Comparison of ENCODE assay signal across 8 cellular contexts in the genomic region with DNA sequence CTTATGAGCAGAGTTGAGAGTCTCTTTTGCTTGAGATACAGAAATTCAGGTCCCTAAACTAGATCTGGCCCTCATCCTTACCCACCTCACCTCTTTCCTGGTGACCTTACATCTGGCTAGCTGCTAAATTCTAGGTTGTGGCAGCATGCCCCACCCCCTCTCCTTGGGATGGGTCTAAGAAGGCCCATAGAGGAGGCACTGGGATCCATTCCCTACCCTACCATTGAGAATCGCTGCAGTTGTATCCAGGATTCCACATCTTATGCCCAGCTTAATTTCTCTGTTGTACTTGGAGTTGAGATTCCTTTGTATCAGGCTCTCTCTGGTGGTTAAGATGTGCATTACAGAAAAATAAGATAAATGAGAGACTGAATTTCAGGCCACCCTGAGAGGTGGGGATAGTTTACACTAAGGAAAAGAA. TPM values are rescaled to one million over a fixed set of nuclear protein-coding genes. Genes with fewer than 3 reads are reported as not detected.
DNase-seq lines count a peak whose midpoint lies in the region; ATAC-seq and TF ChIP-seq lines count a peak whose summit lies in the region.

No MANE protein-coding gene starts in this region.

- DNase-seq in Daoy (ENCODE audit: low read depth) (peak; percentile 36), SJCRH30 (peak; percentile 44 to 86), endothelial cell (ENCODE audit: low spot score) (no peak), middle frontal gyrus (ENCODE audit: extremely low spot score, low spot score) (peak; percentile 56)
- DNase-seq in Jurkat, Clone E6-1 (ENCODE audit: low read depth, low spot score), result peak; percentile 51
- DNase-seq in effector memory CD4-positive, alpha-beta T cell, result no peak

- TF ChIP-seq CTCF in endothelial cell (IDR thresholded peaks at IDR 0.05; ENCODE audit: unreplicated experiment), result peak; percentile 77

- H3K27me3 ChIP-seq in SJCRH30, result no peaks in the 10 kb centered on the region
- no peaks in the 10 kb centered on the region for H3K27me3 ChIP-seq in effector memory CD4-positive, alpha-beta T cell (replicated peaks; ENCODE audit: control insufficient read depth, insufficient read depth, low read length, poor library complexity, severe bottlenecking)

- H3K4me1 ChIP-seq in SJCRH30, result peaks cover 24% of the 10 kb centered on the region
- H3K4me1 ChIP-seq in effector memory CD4-positive, alpha-beta T cell (ENCODE audit: control insufficient read depth, insufficient read depth, low read length, poor library complexity, severe bottlenecking), result peaks cover 4% of the 10 kb centered on the region

- peak overlapping the region; percentile 36 for H3K27ac ChIP-seq in SJCRH30
- H3K27ac ChIP-seq in effector memory CD4-positive, alpha-beta T cell (ENCODE audit: insufficient read depth, low read length, poor library complexity, severe bottlenecking), result no peak overlapping the region

- no peak overlapping the region for H3K4me3 ChIP-seq in Jurkat, Clone E6-1 (ENCODE audit: low read length)
- H3K4me3 ChIP-seq in SJCRH30, result no peak overlapping the region
- no peak overlapping the region for H3K4me3 ChIP-seq in effector memory CD4-positive, alpha-beta T cell (ENCODE audit: insufficient read depth, low read depth, low read length, poor library complexity, severe bottlenecking)

- ATAC-seq in HG02938 (IDR thresholded peaks at IDR 0.05; ENCODE audit: unreplicated experiment), result no peak
- no peak for ATAC-seq in HG02870 (IDR thresholded peaks at IDR 0.05; ENCODE audit: unreplicated experiment)

- H3K27ac Mint-ChIP-seq in endothelial cell (ENCODE audit: unreplicated experiment), result peak overlapping the region; percentile 79

- H3K4me3 Mint-ChIP-seq in endothelial cell (ENCODE audit: unreplicated experiment), result no peak overlapping the region

- peaks cover 34% of the 10 kb centered on the region for H3K36me3 Mint-ChIP-seq in endothelial cell (ENCODE audit: low read depth, unreplicated experiment)

- H3K4me1 Mint-ChIP-seq in endothelial cell (ENCODE audit: unreplicated experiment), result peaks cover 37% of the 10 kb centered on the region

- peaks cover 26% of the 10 kb centered on the region for H3K36me3 ChIP-seq in SJCRH30
- peaks cover 27% of the 10 kb centered on the region for H3K36me3 ChIP-seq in effector memory CD4-positive, alpha-beta T cell (ENCODE audit: control insufficient read depth, insufficient read depth, low read length)

- H3K9me3 ChIP-seq in SJCRH30 (replicated peaks), result no peaks in the 10 kb centered on the region
- no peaks in the 10 kb centered on the region for H3K9me3 ChIP-seq in effector memory CD4-positive, alpha-beta T cell (ENCODE audit: control insufficient read depth, low read length)

- peaks cover 5% of the 10 kb centered on the region for H3K27me3 Mint-ChIP-seq in endothelial cell (ENCODE audit: unreplicated experiment)

- H3K9me3 Mint-ChIP-seq in endothelial cell (ENCODE audit: unreplicated experiment), result no peaks in the 10 kb centered on the region

RNA-seq across cellular contexts. Expression of gene TMEM39B, which starts 9.5 kb away (rescaled TPM):
- total RNA-seq in Daoy (2014; rRNA removed; shearing (Covaris generic)), result 4.3 and 4.5 TPM in 2 replicates
- 43.0 TPM for polyA plus RNA-seq in Jurkat, Clone E6-1 (2012; ENCODE audit: insufficient read depth, insufficient read length)
- 11.1 and 11.6 TPM in 2 replicates for total RNA-seq in SJCRH30 (2014; rRNA removed; shearing (Covaris generic))
- total RNA-seq in endothelial cell (ENCODE audit: unreplicated experiment), result 26.9 TPM

RNA-seq across cellular contexts. Expression of gene KPNA6, which starts 44.6 kb away (rescaled TPM):
- 44.2 and 45.8 TPM in 2 replicates for total RNA-seq in Daoy (2014; rRNA removed; shearing (Covaris generic))
- 14.8 TPM for polyA plus RNA-seq in Jurkat, Clone E6-1 (2012; ENCODE audit: insufficient read depth, insufficient read length)
- total RNA-seq in SJCRH30 (2014; rRNA removed; shearing (Covaris generic)), result 55.1 and 56.4 TPM in 2 replicates
- total RNA-seq in endothelial cell (ENCODE audit: unreplicated experiment), result 95.3 TPM

RNA-seq across cellular contexts. Expression of gene KHDRBS1, which starts 49.6 kb away (rescaled TPM):
- total RNA-seq in Daoy (2014; rRNA removed; shearing (Covaris generic)), result 64.2 and 64.7 TPM in 2 replicates
- polyA plus RNA-seq in Jurkat, Clone E6-1 (2012; ENCODE audit: insufficient read depth, insufficient read length), result 197 TPM
- total RNA-seq in SJCRH30 (2014; rRNA removed; shearing (Covaris generic)), result 128 and 138 TPM in 2 replicates
- 203 TPM for total RNA-seq in endothelial cell (ENCODE audit: unreplicated experiment)

Comparison
In these comparisons a context has a peak if more than half of its experiments do, and no peak if none do; other contexts are left out.
1. DNase-seq: peak in Daoy (single experiment), Jurkat, Clone E6-1 (single experiment), SJCRH30 (2 of 2) and middle frontal gyrus (single experiment); none in endothelial cell (single experiment) and effector memory CD4-positive, alpha-beta T cell (0 of 3).